9 cellular contexts compared by ENCODE assay signal in the genomic region with DNA sequence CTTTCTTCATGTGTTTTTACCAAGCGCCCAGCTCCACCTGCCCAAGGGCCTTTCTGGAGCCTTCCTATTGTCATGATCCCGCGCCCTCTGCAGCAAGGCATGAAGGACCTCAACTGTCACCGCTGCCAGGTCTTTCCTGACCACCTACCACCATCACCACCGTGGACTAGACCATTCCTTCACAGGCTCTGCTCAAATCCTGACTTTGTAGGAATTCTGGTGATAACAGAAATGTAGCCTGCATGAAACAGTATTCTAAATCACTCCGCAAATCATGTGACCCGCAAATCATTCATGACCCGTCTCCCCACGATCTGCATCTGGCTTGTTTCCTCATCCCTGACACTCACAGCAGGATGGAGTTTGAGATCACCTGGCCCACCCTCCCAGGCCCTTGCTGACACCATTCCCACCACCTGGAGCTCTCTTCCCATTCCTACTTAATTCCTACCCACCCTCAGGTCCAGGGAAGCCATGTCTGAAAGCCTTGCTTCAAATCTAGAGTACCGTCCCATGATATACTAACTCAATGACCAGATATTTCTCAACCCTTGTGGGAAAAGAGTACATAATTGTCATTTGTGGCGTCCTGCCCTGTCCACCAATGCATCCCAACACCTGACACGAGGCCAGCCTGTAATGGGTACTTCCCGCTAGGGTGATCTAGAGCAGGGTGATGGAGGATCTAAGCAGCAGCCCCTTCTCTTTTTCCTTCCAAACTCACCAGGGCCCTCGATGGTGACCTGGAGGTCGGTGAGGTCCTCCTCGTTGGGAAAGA. TPM values are rescaled to one million over a fixed set of nuclear protein-coding genes. Genes with fewer than 3 reads are reported as not detected.
DNase-seq lines count a peak whose midpoint lies in the region; ATAC-seq and TF ChIP-seq lines count a peak whose summit lies in the region.
"Had no signal": no experiment of that assay in that cellular context is flagged by ENCODE, and none has a peak within 500 bp of the region (broad histone marks: within the 10 kb centered on the region; RNA-seq: fewer than 3 reads in every experiment).

No MANE protein-coding gene starts in this region.

- H3K4me3 Mint-ChIP-seq in activated naive CD4-positive, alpha-beta T cell treated with anti-CD3 and anti-CD28 coated beads, Interleukin-2, amount 10 ng/mL, durations not matched to agents 7 days and 5 days, result peak overlapping the region; percentile 95
- peak overlapping the region; percentile 92 for H3K4me3 Mint-ChIP-seq in activated naive CD8-positive, alpha-beta T cell treated with anti-CD3 and anti-CD28 coated beads for 36 hours
- peak overlapping the region; percentile 97 for H3K4me3 Mint-ChIP-seq in type B pancreatic cell

- H3K9me3 ChIP-seq in left lung, result no peaks in the 10 kb centered on the region

- H3K4me3 ChIP-seq in left lung, result peak overlapping the region; percentile 84 to 97

- H3K27ac ChIP-seq in left lung, result no peak overlapping the region

- no peak for DNase-seq in activated naive CD4-positive, alpha-beta T cell treated with anti-CD3 and anti-CD28 coated beads, Interleukin-2, amount 10 ng/mL, durations not matched to agents 7 days and 5 days
- no peak for DNase-seq in activated naive CD4-positive, alpha-beta T cell treated with Interleukin-2 at 50 U/mL for 16 hours
- no peak for DNase-seq in activated naive CD8-positive, alpha-beta T cell treated with anti-CD3 and anti-CD28 coated beads for 36 hours
- peak in 1 of 2 donors; percentile 2 for DNase-seq in left lung
- DNase-seq in type B pancreatic cell (ENCODE audit: extremely low spot score, unreplicated experiment), result no peak
- DNase-seq in DMS 273 (lab: John Stamatoyannopoulos, UW; ENCODE audit: unreplicated experiment), result no peak

- CTCF ChIA-PET in activated naive CD4-positive, alpha-beta T cell treated with anti-CD3 and anti-CD28 coated beads, Interleukin-2, amount 10 ng/mL, durations not matched to agents 7 days and 5 days (lab: Charles Lee), result interaction anchor here (1.0 kb wide), 1 partner anchor 48 kb away, joined by 3 read pairs; no protein-coding TSS in a partner anchor

- peaks cover 0 to 46% of the 10 kb centered on the region in 2 donors for H3K36me3 ChIP-seq in left lung

- intact Hi-C loops in left lung (cut with DNase I), result no loop called here

- ATAC-seq in left lung (no peak), HG02571 (IDR thresholded peaks at IDR 0.05; ENCODE audit: unreplicated experiment) (no peak), GM19035 (IDR thresholded peaks at IDR 0.05; ENCODE audit: unreplicated experiment) (no peak)

- peaks cover 53% of the 10 kb centered on the region for H3K36me3 Mint-ChIP-seq in activated naive CD4-positive, alpha-beta T cell treated with anti-CD3 and anti-CD28 coated beads, Interleukin-2, amount 10 ng/mL, durations not matched to agents 7 days and 5 days
- H3K36me3 Mint-ChIP-seq in activated naive CD8-positive, alpha-beta T cell treated with anti-CD3 and anti-CD28 coated beads for 36 hours, result peaks cover 57% of the 10 kb centered on the region
- peaks cover 20% of the 10 kb centered on the region for H3K36me3 Mint-ChIP-seq in type B pancreatic cell

- H3K27me3 Mint-ChIP-seq in activated naive CD4-positive, alpha-beta T cell treated with anti-CD3 and anti-CD28 coated beads, Interleukin-2, amount 10 ng/mL, durations not matched to agents 7 days and 5 days, result peaks cover 18% of the 10 kb centered on the region
- H3K27me3 Mint-ChIP-seq in activated naive CD8-positive, alpha-beta T cell treated with anti-CD3 and anti-CD28 coated beads for 36 hours, result peaks cover 5% of the 10 kb centered on the region
- peaks cover 6% of the 10 kb centered on the region for H3K27me3 Mint-ChIP-seq in type B pancreatic cell

- no peaks in the 10 kb centered on the region for H3K27me3 ChIP-seq in left lung

- H3K4me1 ChIP-seq in left lung, result peaks cover 8 to 24% of the 10 kb centered on the region in 2 donors

- no peak for TF ChIP-seq CTCF in left lung (IDR thresholded peaks at IDR 0.05)
- TF ChIP-seq CTCF in type B pancreatic cell (conservative IDR thresholded peaks at IDR 0.05), result no peak

- peaks cover 13% of the 10 kb centered on the region for H3K9me3 Mint-ChIP-seq in activated naive CD4-positive, alpha-beta T cell treated with anti-CD3 and anti-CD28 coated beads, Interleukin-2, amount 10 ng/mL, durations not matched to agents 7 days and 5 days
- H3K9me3 Mint-ChIP-seq in activated naive CD8-positive, alpha-beta T cell treated with anti-CD3 and anti-CD28 coated beads for 36 hours, result peaks cover 15% of the 10 kb centered on the region
- peaks cover 5% of the 10 kb centered on the region for H3K9me3 Mint-ChIP-seq in type B pancreatic cell

- peaks cover 53% of the 10 kb centered on the region for H3K4me1 Mint-ChIP-seq in activated naive CD4-positive, alpha-beta T cell treated with anti-CD3 and anti-CD28 coated beads, Interleukin-2, amount 10 ng/mL, durations not matched to agents 7 days and 5 days
- peaks cover 27% of the 10 kb centered on the region for H3K4me1 Mint-ChIP-seq in activated naive CD8-positive, alpha-beta T cell treated with anti-CD3 and anti-CD28 coated beads for 36 hours
- peaks cover 18% of the 10 kb centered on the region for H3K4me1 Mint-ChIP-seq in type B pancreatic cell (ENCODE audit: unreplicated experiment)

- peak overlapping the region; percentile 86 for H3K27ac Mint-ChIP-seq in activated naive CD4-positive, alpha-beta T cell treated with anti-CD3 and anti-CD28 coated beads, Interleukin-2, amount 10 ng/mL, durations not matched to agents 7 days and 5 days
- peak overlapping the region; percentile 81 for H3K27ac Mint-ChIP-seq in activated naive CD8-positive, alpha-beta T cell treated with anti-CD3 and anti-CD28 coated beads for 36 hours
- peak overlapping the region; percentile 54 for H3K27ac Mint-ChIP-seq in type B pancreatic cell

RNA-seq across cellular contexts. Expression of gene UBE2S, which starts 1.3 kb away (rescaled TPM):
- 100 to 1,000 TPM; 323 to 325 TPM for total RNA-seq in activated naive CD8-positive, alpha-beta T cell treated with anti-CD3 and anti-CD28 coated beads for 36 hours
- total RNA-seq in left lung (10 to 100 TPM; 26.5 to 39.1 TPM), type B pancreatic cell (ENCODE audit: low replicate concordance) (40.7 and 91.3 TPM in 2 replicates)

RNA-seq across cellular contexts. Expression of gene RPL28, which starts 20.5 kb away (rescaled TPM):
- 1,000 to 10,000 TPM; 2,585 to 2,613 TPM for total RNA-seq in activated naive CD8-positive, alpha-beta T cell treated with anti-CD3 and anti-CD28 coated beads for 36 hours
- total RNA-seq in left lung, result 1,000 to 10,000 TPM; 1,601 to 1,774 TPM
- 1,799 and 2,072 TPM in 2 replicates for total RNA-seq in type B pancreatic cell (ENCODE audit: low replicate concordance)

RNA-seq across cellular contexts. Expression of gene TMEM238, which starts 22.2 kb away (rescaled TPM):
- 10 to 100 TPM; 10.1 to 10.8 TPM for total RNA-seq in activated naive CD8-positive, alpha-beta T cell treated with anti-CD3 and anti-CD28 coated beads for 36 hours
- total RNA-seq in left lung, result 10 to 100 TPM; 25.3 to 33.9 TPM
- 8.1 and 14.0 TPM in 2 replicates for total RNA-seq in type B pancreatic cell (ENCODE audit: low replicate concordance)

RNA-seq across cellular contexts. Expression of gene TMEM190, which starts 29.7 kb away (rescaled TPM):
- total RNA-seq in activated naive CD8-positive, alpha-beta T cell treated with anti-CD3 and anti-CD28 coated beads for 36 hours, result not detected
- total RNA-seq in left lung, result 1 to 10 TPM in 1 of 2 donors, not detected in 1; 9.3 TPM
- total RNA-seq in type B pancreatic cell (ENCODE audit: low replicate concordance), result 2.6 and 2.8 TPM in 2 replicates
- total RNA-seq: lung microvascular endothelial cell had no signal

RNA-seq across cellular contexts. Expression of gene IL11, which starts 36.0 kb away (rescaled TPM):
- total RNA-seq in activated naive CD8-positive, alpha-beta T cell treated with anti-CD3 and anti-CD28 coated beads for 36 hours, result not detected
- total RNA-seq in left lung, result under 1 TPM; 0.10 to 0.44 TPM
- 0.46 and 0.48 TPM in 2 replicates for total RNA-seq in type B pancreatic cell (ENCODE audit: low replicate concordance)
- total RNA-seq: lung microvascular endothelial cell had no signal
